ENCODE assay signal across 1 cellular context in the genomic region with DNA sequence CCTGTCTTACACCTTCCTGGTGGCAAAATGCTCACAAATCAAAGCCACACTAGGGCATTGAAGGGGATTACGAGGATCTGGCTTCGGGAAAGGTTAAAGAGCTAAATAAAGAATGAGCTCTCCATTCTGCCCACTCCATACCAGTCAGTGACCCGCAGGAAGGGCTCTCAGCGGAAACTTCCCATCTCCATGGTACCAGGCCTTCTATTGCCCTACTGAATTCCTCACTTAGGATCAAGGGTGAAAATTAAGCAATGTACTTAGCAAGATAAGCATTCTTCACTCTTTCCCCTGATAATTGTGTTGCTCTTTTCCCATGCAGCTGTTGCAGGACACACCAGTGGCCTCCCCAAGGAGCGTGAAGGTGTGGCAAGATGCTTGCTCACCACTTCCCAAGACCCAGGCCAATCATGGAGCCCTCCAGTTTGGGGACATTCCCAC.
TF ChIP-seq lines count a peak whose summit lies in the region.

No MANE protein-coding gene starts in this region.

TF ChIP-seq in GM23338, 12 proteins besides CTCF, POLR2A, EP300 and RAD21 (continued from another document):
- TF ChIP-seq POLR2AphosphoS5 (IDR thresholded peaks at IDR 0.05; ENCODE audit: low read depth), result no peak
- TF ChIP-seq EZH2phosphoT487 (IDR thresholded peaks at IDR 0.05; ENCODE audit: unreplicated experiment), result no peak
- TF ChIP-seq CREB1 (CRISPR knock-in tag; IDR thresholded peaks at IDR 0.05; ENCODE audit: low read depth), result no peak
- TF ChIP-seq, protein P1, sequence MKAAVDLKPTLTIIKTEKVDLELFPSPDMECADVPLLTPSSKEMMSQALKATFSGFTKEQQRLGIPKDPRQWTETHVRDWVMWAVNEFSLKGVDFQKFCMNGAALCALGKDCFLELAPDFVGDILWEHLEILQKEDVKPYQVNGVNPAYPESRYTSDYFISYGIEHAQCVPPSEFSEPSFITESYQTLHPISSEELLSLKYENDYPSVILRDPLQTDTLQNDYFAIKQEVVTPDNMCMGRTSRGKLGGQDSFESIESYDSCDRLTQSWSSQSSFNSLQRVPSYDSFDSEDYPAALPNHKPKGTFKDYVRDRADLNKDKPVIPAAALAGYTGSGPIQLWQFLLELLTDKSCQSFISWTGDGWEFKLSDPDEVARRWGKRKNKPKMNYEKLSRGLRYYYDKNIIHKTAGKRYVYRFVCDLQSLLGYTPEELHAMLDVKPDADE (IDR thresholded peaks at IDR 0.05), result no peak
- TF ChIP-seq NANOG (IDR thresholded peaks at IDR 0.05; ENCODE audit: borderline replicate concordance), result no peak
- TF ChIP-seq ZNF331 (CRISPR knock-in tag; IDR thresholded peaks at IDR 0.05; ENCODE audit: low read depth), result no peak
- no peak for TF ChIP-seq JUNB (IDR thresholded peaks at IDR 0.05; ENCODE audit: unreplicated experiment)
- no peak for TF ChIP-seq EZH2 (IDR thresholded peaks at IDR 0.05; ENCODE audit: low read depth, unreplicated experiment)
- TF ChIP-seq, protein P2, sequence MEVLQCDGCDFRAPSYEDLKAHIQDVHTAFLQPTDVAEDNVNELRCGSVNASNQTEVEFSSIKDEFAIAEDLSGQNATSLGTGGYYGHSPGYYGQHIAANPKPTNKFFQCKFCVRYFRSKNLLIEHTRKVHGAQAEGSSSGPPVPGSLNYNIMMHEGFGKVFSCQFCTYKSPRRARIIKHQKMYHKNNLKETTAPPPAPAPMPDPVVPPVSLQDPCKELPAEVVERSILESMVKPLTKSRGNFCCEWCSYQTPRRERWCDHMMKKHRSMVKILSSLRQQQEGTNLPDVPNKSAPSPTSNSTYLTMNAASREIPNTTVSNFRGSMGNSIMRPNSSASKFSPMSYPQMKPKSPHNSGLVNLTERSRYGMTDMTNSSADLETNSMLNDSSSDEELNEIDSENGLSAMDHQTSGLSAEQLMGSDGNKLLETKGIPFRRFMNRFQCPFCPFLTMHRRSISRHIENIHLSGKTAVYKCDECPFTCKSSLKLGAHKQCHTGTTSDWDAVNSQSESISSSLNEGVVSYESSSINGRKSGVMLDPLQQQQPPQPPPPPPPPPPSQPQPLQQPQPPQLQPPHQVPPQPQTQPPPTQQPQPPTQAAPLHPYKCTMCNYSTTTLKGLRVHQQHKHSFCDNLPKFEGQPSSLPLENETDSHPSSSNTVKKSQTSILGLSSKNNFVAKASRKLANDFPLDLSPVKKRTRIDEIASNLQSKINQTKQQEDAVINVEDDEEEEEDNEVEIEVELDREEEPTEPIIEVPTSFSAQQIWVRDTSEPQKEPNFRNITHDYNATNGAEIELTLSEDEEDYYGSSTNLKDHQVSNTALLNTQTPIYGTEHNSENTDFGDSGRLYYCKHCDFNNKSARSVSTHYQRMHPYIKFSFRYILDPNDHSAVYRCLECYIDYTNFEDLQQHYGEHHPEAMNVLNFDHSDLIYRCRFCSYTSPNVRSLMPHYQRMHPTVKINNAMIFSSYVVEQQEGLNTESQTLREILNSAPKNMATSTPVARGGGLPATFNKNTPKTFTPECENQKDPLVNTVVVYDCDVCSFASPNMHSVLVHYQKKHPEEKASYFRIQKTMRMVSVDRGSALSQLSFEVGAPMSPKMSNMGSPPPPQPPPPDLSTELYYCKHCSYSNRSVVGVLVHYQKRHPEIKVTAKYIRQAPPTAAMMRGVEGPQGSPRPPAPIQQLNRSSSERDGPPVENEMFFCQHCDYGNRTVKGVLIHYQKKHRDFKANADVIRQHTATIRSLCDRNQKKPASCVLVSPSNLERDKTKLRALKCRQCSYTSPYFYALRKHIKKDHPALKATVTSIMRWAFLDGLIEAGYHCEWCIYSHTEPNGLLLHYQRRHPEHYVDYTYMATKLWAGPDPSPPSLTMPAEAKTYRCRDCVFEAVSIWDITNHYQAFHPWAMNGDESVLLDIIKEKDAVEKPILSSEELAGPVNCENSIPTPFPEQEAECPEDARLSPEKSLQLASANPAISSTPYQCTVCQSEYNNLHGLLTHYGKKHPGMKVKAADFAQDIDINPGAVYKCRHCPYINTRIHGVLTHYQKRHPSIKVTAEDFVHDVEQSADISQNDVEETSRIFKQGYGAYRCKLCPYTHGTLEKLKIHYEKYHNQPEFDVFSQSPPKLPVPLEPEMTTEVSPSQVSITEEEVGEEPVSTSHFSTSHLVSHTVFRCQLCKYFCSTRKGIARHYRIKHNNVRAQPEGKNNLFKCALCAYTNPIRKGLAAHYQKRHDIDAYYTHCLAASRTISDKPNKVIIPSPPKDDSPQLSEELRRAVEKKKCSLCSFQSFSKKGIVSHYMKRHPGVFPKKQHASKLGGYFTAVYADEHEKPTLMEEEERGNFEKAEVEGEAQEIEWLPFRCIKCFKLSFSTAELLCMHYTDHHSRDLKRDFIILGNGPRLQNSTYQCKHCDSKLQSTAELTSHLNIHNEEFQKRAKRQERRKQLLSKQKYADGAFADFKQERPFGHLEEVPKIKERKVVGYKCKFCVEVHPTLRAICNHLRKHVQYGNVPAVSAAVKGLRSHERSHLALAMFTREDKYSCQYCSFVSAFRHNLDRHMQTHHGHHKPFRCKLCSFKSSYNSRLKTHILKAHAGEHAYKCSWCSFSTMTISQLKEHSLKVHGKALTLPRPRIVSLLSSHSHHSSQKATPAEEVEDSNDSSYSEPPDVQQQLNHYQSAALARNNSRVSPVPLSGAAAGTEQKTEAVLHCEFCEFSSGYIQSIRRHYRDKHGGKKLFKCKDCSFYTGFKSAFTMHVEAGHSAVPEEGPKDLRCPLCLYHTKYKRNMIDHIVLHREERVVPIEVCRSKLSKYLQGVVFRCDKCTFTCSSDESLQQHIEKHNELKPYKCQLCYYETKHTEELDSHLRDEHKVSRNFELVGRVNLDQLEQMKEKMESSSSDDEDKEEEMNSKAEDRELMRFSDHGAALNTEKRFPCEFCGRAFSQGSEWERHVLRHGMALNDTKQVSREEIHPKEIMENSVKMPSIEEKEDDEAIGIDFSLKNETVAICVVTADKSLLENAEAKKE (CRISPR knock-in tag; IDR thresholded peaks at IDR 0.05), result no peak
